10 cellular contexts compared by ENCODE assay signal in the genomic region with DNA sequence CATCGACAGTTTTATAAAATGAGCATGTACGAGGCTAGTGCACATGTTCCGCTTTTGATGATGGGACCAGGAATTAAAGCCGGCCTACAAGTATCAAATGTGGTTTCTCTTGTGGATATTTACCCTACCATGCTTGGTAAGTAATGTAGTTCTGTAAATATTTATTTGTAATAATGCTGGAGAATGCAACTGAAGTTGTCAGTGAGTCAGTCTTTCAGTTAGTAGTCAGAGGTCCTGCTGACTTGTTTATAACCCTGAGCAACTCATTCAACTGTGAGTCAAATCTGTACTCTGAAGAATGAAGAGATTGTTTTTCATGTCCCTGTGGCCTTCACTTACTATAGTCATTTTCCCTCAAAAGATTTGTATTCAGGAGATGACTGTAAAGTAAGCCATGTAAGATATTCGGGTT. TPM values are rescaled to one million over a fixed set of nuclear protein-coding genes. Genes with fewer than 3 reads are reported as not detected.
A peak's percentile ranks its signal among the peaks of the same experiment; 100 is the strongest.
DNase-seq lines count a peak whose midpoint lies in the region; ATAC-seq, FAIRE-seq and TF ChIP-seq lines count a peak whose summit lies in the region.
"Had no signal": no experiment of that assay in that cellular context is flagged by ENCODE, and none has a peak within 500 bp of the region (broad histone marks: within the 10 kb centered on the region; RNA-seq: fewer than 3 reads in every experiment).

No MANE protein-coding gene starts in this region.

- H3K4me2 ChIP-seq in endothelial cell of umbilical vein (ENCODE audit: insufficient read depth, low read length): peak overlapping the region; percentile 1

- no peak for DNase-seq in CD4-positive, alpha-beta T cell
- DNase-seq in endothelial cell of umbilical vein (ENCODE audit: low read depth, low spot score): peak; percentile 69
- DNase-seq in NCI-H2171 (lab: John Stamatoyannopoulos, UW): no peak
- no peak for DNase-seq in CD1c-positive myeloid dendritic cell (ENCODE audit: extremely low spot score)
- no peak for DNase-seq in LoVo (ENCODE audit: low spot score)
- DNase-seq in glomerular visceral epithelial cell (ENCODE audit: extremely low spot score): no peak
- DNase-seq: activated naive CD8-positive, alpha-beta T cell treated with anti-CD3 and anti-CD28 coated beads, Interleukin-2, amount 10 ng/mL, durations not matched to agents 7 days and 5 days had no signal

- CTCF ChIA-PET in CD4-positive, alpha-beta T cell (lab: Charles Lee): no interaction called here
- CTCF ChIA-PET in endothelial cell of umbilical vein (lab: Charles Lee): no interaction called here

- peaks cover 19% of the 10 kb centered on the region for H3K4me1 ChIP-seq in endothelial cell of umbilical vein (ENCODE audit: control insufficient read depth, extremely low read depth, insufficient read depth, low read length)

- no peaks in the 10 kb centered on the region for H3K9me3 Mint-ChIP-seq in CD4-positive, alpha-beta T cell
- H3K9me3 Mint-ChIP-seq: activated naive CD8-positive, alpha-beta T cell treated with anti-CD3 and anti-CD28 coated beads, Interleukin-2, amount 10 ng/mL, durations not matched to agents 7 days and 5 days had no signal

- intact Hi-C loops in CD4-positive, alpha-beta T cell (cut with DNase I, micrococcal nuclease): no loop called here
- intact Hi-C loops in endothelial cell of umbilical vein (cut with micrococcal nuclease): no loop called here

- H3K4me1 Mint-ChIP-seq in CD4-positive, alpha-beta T cell (ENCODE audit: low read depth): peaks cover 24% of the 10 kb centered on the region

- TF ChIP-seq CTCF in CD4-positive, alpha-beta T cell (IDR thresholded peaks at IDR 0.05): no peak
- TF ChIP-seq CTCF in endothelial cell of umbilical vein (IDR thresholded peaks at IDR 0.05; ENCODE audit: extremely low read depth in 1 of 2, insufficient read depth in 1 of 2, low read depth in 1 of 2, low read length in 2 of 2): no peak

- TF ChIP-seq POLR2A in endothelial cell of umbilical vein (IDR thresholded peaks at IDR 0.05; ENCODE audit: low read depth, low read length): no peak

- H3K27ac ChIP-seq in CD4-positive, alpha-beta T cell (ENCODE audit: low read depth, low read length): no peak overlapping the region
- peak overlapping the region; percentile 58 for H3K27ac ChIP-seq in endothelial cell of umbilical vein (ENCODE audit: insufficient read depth, low read depth, low read length)

- no peaks in the 10 kb centered on the region for H3K9me1 ChIP-seq in endothelial cell of umbilical vein (replicated peaks; ENCODE audit: control insufficient read depth, extremely low read depth, insufficient read depth, low read length)

- no peaks in the 10 kb centered on the region for H3K9me3 ChIP-seq in CD4-positive, alpha-beta T cell (ENCODE audit: control insufficient read depth, low read length)
- no peaks in the 10 kb centered on the region for H3K9me3 ChIP-seq in endothelial cell of umbilical vein (replicated peaks; ENCODE audit: control insufficient read depth, insufficient read depth, low read length)

- no peak overlapping the region for H3K4me3 Mint-ChIP-seq in CD4-positive, alpha-beta T cell
- H3K4me3 Mint-ChIP-seq: activated naive CD8-positive, alpha-beta T cell treated with anti-CD3 and anti-CD28 coated beads, Interleukin-2, amount 10 ng/mL, durations not matched to agents 7 days and 5 days had no signal

- no TSS peak for BruUV-seq in endothelial cell of umbilical vein (replicated peaks; lab: Mats Ljungman, UMichigan)

- no peaks in the 10 kb centered on the region for H3K27me3 Mint-ChIP-seq in CD4-positive, alpha-beta T cell
- H3K27me3 Mint-ChIP-seq: activated naive CD8-positive, alpha-beta T cell treated with anti-CD3 and anti-CD28 coated beads, Interleukin-2, amount 10 ng/mL, durations not matched to agents 7 days and 5 days had no signal

- H3K36me3 ChIP-seq in endothelial cell of umbilical vein (ENCODE audit: control insufficient read depth in 2 of 2, extremely low read depth in 1 of 2, insufficient read depth in 2 of 2, low read length in 2 of 2): no peaks in the 10 kb centered on the region

- H3K36me3 Mint-ChIP-seq in CD4-positive, alpha-beta T cell (ENCODE audit: low read depth): peaks cover 21% of the 10 kb centered on the region

- dilution Hi-C loops in endothelial cell of umbilical vein (cut with MboI; ENCODE audit: extremely low pct_ligation_motif_present, low sequenced_read_pairs): no loop called here

- H3K4me3 ChIP-seq in endothelial cell of umbilical vein (replicated peaks in 1 of 3; ENCODE audit: insufficient read depth in 1 of 3, low read depth in 1 of 3, low read length in 3 of 3): no peak overlapping the region

- H3K9ac ChIP-seq in endothelial cell of umbilical vein (replicated peaks; ENCODE audit: extremely low read depth, insufficient read depth, low read length): no peak overlapping the region

- ATAC-seq in CD4-positive, alpha-beta T cell (ENCODE audit: poor library complexity): no peak
- ATAC-seq in GM19455 (IDR thresholded peaks at IDR 0.05; ENCODE audit: unreplicated experiment): peak; percentile 80
- peak; percentile 89 for ATAC-seq in HG03439 (IDR thresholded peaks at IDR 0.05; ENCODE audit: unreplicated experiment)

- no peaks in the 10 kb centered on the region for H4K20me1 ChIP-seq in endothelial cell of umbilical vein (replicated peaks; ENCODE audit: control insufficient read depth, extremely low read depth, insufficient read depth, low read length)

- H3K79me2 ChIP-seq in endothelial cell of umbilical vein (ENCODE audit: control insufficient read depth, insufficient read depth, low read length): no peaks in the 10 kb centered on the region

- peak; percentile 55 for FAIRE-seq in endothelial cell of umbilical vein (lab: Jason Lieb, UNC)
- FAIRE-seq: G401.6 had no signal

- H3K27ac Mint-ChIP-seq in CD4-positive, alpha-beta T cell: peak overlapping the region; percentile 4

- POLR2A ChIA-PET in CD4-positive, alpha-beta T cell (lab: Charles Lee): no interaction called here
- POLR2A ChIA-PET in endothelial cell of umbilical vein (lab: Charles Lee): no interaction called here

- H3K27me3 ChIP-seq in CD4-positive, alpha-beta T cell (ENCODE audit: control insufficient read depth, insufficient read depth, low read length): no peaks in the 10 kb centered on the region
- H3K27me3 ChIP-seq in endothelial cell of umbilical vein (ENCODE audit: control insufficient read depth in 2 of 2, insufficient read depth in 2 of 2, low read length in 2 of 2): no peaks in the 10 kb centered on the region

- H2AFZ ChIP-seq in endothelial cell of umbilical vein (ENCODE audit: low read depth, low read length): no peak overlapping the region

TF ChIP-seq in endothelial cell of umbilical vein, 7 proteins besides CTCF, POLR2A, EP300 and RAD21:
- TF ChIP-seq FOS (IDR thresholded peaks at IDR 0.05; ENCODE audit: borderline replicate concordance, insufficient read depth, low read length) (peak; percentile 83), JUN (IDR thresholded peaks at IDR 0.05; ENCODE audit: borderline replicate concordance, insufficient read depth, insufficient read length, low read depth) (peak; percentile 47), EZH2 (IDR thresholded peaks at IDR 0.05; ENCODE audit: borderline replicate concordance, low read depth, low read length, severe bottlenecking) (no peak)

RNA-seq across cellular contexts. Expression of a gene that starts 28.4 kb away (rescaled TPM):
- under 1 TPM; 0.60 to 0.75 TPM for total RNA-seq in CD4-positive, alpha-beta T cell
- 0.31 and 0.35 TPM in 2 replicates for total RNA-seq in endothelial cell of umbilical vein
- polyA plus RNA-seq in endothelial cell of umbilical vein: 0.16 and 0.28 TPM in 2 replicates
- polyA plus RNA-seq in endothelial cell of umbilical vein (2011; cell fraction: cytosol; rRNA removed): 0.09 and 0.10 TPM in 2 replicates
- 0.13 TPM in 1 of 2 replicates, not detected in the other for polyA plus RNA-seq in endothelial cell of umbilical vein (2011; cell fraction: nucleus; rRNA removed)
- 0.17 and 0.57 TPM in 2 replicates for polyA plus RNA-seq in endothelial cell of umbilical vein (2012)
- polyA minus RNA-seq in endothelial cell of umbilical vein: 0.08 and 0.17 TPM in 2 replicates
- not detected for polyA minus RNA-seq in endothelial cell of umbilical vein (2011; cell fraction: cytosol; rRNA and poly(A)+ RNA removed)
- 0.19 and 0.24 TPM in 2 replicates for polyA minus RNA-seq in endothelial cell of umbilical vein (2011; cell fraction: nucleus; rRNA and poly(A)+ RNA removed)

RNA-seq across cellular contexts. Expression of a gene that starts 36.6 kb away (rescaled TPM):
- total RNA-seq in CD4-positive, alpha-beta T cell: 1 to 10 TPM; 2.2 to 2.7 TPM
- 4.9 and 5.3 TPM in 2 replicates for total RNA-seq in endothelial cell of umbilical vein
- polyA plus RNA-seq in endothelial cell of umbilical vein: 2.8 and 3.7 TPM in 2 replicates
- polyA plus RNA-seq in endothelial cell of umbilical vein (2011; cell fraction: cytosol; rRNA removed): 3.8 and 4.0 TPM in 2 replicates
- polyA plus RNA-seq in endothelial cell of umbilical vein (2011; cell fraction: nucleus; rRNA removed): 3.0 and 3.9 TPM in 2 replicates
- 4.5 and 7.5 TPM in 2 replicates for polyA plus RNA-seq in endothelial cell of umbilical vein (2012)
- 2.8 and 3.2 TPM in 2 replicates for polyA minus RNA-seq in endothelial cell of umbilical vein
- polyA minus RNA-seq in endothelial cell of umbilical vein (2011; cell fraction: cytosol; rRNA and poly(A)+ RNA removed): 4.0 TPM
- 3.4 and 4.7 TPM in 2 replicates for polyA minus RNA-seq in endothelial cell of umbilical vein (2011; cell fraction: nucleus; rRNA and poly(A)+ RNA removed)

RNA-seq across cellular contexts. Expression of a gene that starts 36.7 kb away (rescaled TPM):
- 10 to 100 TPM; 63.8 to 65.2 TPM for total RNA-seq in CD4-positive, alpha-beta T cell
- 92.6 and 100 TPM in 2 replicates for total RNA-seq in endothelial cell of umbilical vein
- 14.2 and 18.8 TPM in 2 replicates for polyA plus RNA-seq in endothelial cell of umbilical vein
- polyA plus RNA-seq in endothelial cell of umbilical vein (2011; cell fraction: cytosol; rRNA removed): 20.6 and 24.2 TPM in 2 replicates
- polyA plus RNA-seq in endothelial cell of umbilical vein (2011; cell fraction: nucleus; rRNA removed): 81.5 and 113 TPM in 2 replicates
- polyA plus RNA-seq in endothelial cell of umbilical vein (2012): 50.1 and 60.4 TPM in 2 replicates
- polyA minus RNA-seq in endothelial cell of umbilical vein: 65.9 and 66.1 TPM in 2 replicates
- polyA minus RNA-seq in endothelial cell of umbilical vein (2011; cell fraction: cytosol; rRNA and poly(A)+ RNA removed): 34.7 TPM
- 90.5 and 123 TPM in 2 replicates for polyA minus RNA-seq in endothelial cell of umbilical vein (2011; cell fraction: nucleus; rRNA and poly(A)+ RNA removed)

RNA-seq across cellular contexts. Expression of a gene that starts 55.1 kb away (rescaled TPM):
- total RNA-seq in CD4-positive, alpha-beta T cell: 1 to 10 TPM; 1.3 to 1.5 TPM
- 1.1 and 2.0 TPM in 2 replicates for total RNA-seq in endothelial cell of umbilical vein
- polyA plus RNA-seq in endothelial cell of umbilical vein: 0.57 and 0.88 TPM in 2 replicates
- polyA plus RNA-seq in endothelial cell of umbilical vein (2011; cell fraction: cytosol; rRNA removed): 0.92 and 0.96 TPM in 2 replicates
- polyA plus RNA-seq in endothelial cell of umbilical vein (2011; cell fraction: nucleus; rRNA removed): 0.42 and 0.74 TPM in 2 replicates
- polyA plus RNA-seq in endothelial cell of umbilical vein (2012): 2.2 and 3.4 TPM in 2 replicates
- 2.0 TPM in 1 of 2 replicates, not detected in the other for polyA minus RNA-seq in endothelial cell of umbilical vein
- 0.61 TPM for polyA minus RNA-seq in endothelial cell of umbilical vein (2011; cell fraction: cytosol; rRNA and poly(A)+ RNA removed)
- polyA minus RNA-seq in endothelial cell of umbilical vein (2011; cell fraction: nucleus; rRNA and poly(A)+ RNA removed): 0.43 and 1.3 TPM in 2 replicates
